Comparison of ENCODE assay signal across 20 cellular contexts in genomic region chr12:106783515-106783914, GRCh38.
"Had no signal": no experiment of that assay in that cellular context is flagged by ENCODE, and none has a peak within 500 bp of the region (broad histone marks: within the 10 kb centered on the region; RNA-seq: fewer than 3 reads in every experiment).

No MANE protein-coding gene starts in this region.

- H3K27ac Mint-ChIP-seq: activated naive CD4-positive, alpha-beta T cell treated with anti-CD3 and anti-CD28 coated beads for 36 hours; stimulated activated effector memory CD8-positive, alpha-beta T cell treated with anti-CD3 and anti-CD28 coated beads, Interleukin-12 subunit alpha, Interleukin-12 subunit beta, amount 100 ng/mL, for 72 hours; stimulated activated naive CD8-positive, alpha-beta T cell treated with anti-CD3 and anti-CD28 coated beads, Interleukin-15, amount 100 ng/mL, for 72 hours had no signal

- H3K9me3 ChIP-seq: gastrocnemius medialis, suprapubic skin, uterus had no signal

- H3K4me1 ChIP-seq: uterus had no signal

- H3K4me1 Mint-ChIP-seq: nephron progenitor cell had no signal

- H3K27me3 Mint-ChIP-seq: stimulated activated naive CD8-positive, alpha-beta T cell treated with anti-CD3 and anti-CD28 coated beads, Interleukin-15, amount 100 ng/mL, for 72 hours had no signal

- H3K36me3 ChIP-seq: suprapubic skin, uterus had no signal

- H3K4me3 ChIP-seq: gastrocnemius medialis, suprapubic skin, uterus had no signal

- DNase-seq: activated CD4-positive, alpha-beta T cell treated with anti-CD3 and anti-CD28 coated beads for 4 hours; activated CD4-positive, alpha-beta T cell treated with anti-CD3 and anti-CD28 coated beads, Interleukin-2, amount 50 U/mL, for 48 hours; activated CD4-positive, CD25-positive, alpha-beta regulatory T cell; activated CD8-positive, alpha-beta memory T cell treated with anti-CD3 and anti-CD28 coated beads, Interleukin-2, amount 50 U/mL, for 48 hours; activated effector memory CD4-positive, alpha-beta T cell treated with Interleukin-2 at 50 U/mL for 16 hours; activated naive CD4-positive, alpha-beta T cell treated with anti-CD3 and anti-CD28 coated beads for 36 hours; activated T-cell treated with anti-CD3 and anti-CD28 coated beads, Interleukin-2, amount 50 U/mL, for 4 hours; gastrocnemius medialis; nephron progenitor cell; nucleus accumbens; posterior cingulate gyrus; small intestine; stimulated activated CD4-positive, alpha-beta T cell treated with anti-CD3 and anti-CD28 coated beads, Interleukin-2, amount 100 ng/mL, for 24 hours; stimulated activated naive CD8-positive, alpha-beta T cell treated with anti-CD3 and anti-CD28 coated beads, Interleukin-15, amount 100 ng/mL, for 72 hours; T1000; trophoblast cell; uterus had no signal

- H3K27me3 ChIP-seq: gastrocnemius medialis, suprapubic skin, uterus had no signal

- ATAC-seq: activated T-cell treated with anti-CD3 and anti-CD28 coated beads, Interleukin-2, amount 50 U/mL, for 4 hours; gastrocnemius medialis; sciatic nerve; stimulated activated effector memory CD8-positive, alpha-beta T cell treated with anti-CD3 and anti-CD28 coated beads, Interleukin-12 subunit alpha, Interleukin-12 subunit beta, amount 100 ng/mL, for 72 hours; stimulated activated naive CD8-positive, alpha-beta T cell treated with anti-CD3 and anti-CD28 coated beads, Interleukin-15, amount 100 ng/mL, for 72 hours had no signal

- H3K4me3 Mint-ChIP-seq: activated naive CD4-positive, alpha-beta T cell treated with anti-CD3 and anti-CD28 coated beads for 36 hours; activated T-cell treated with anti-CD3 and anti-CD28 coated beads, Interleukin-2, amount 50 U/mL, for 4 hours; nephron progenitor cell; stimulated activated effector memory CD8-positive, alpha-beta T cell treated with anti-CD3 and anti-CD28 coated beads, Interleukin-12 subunit alpha, Interleukin-12 subunit beta, amount 100 ng/mL, for 72 hours; stimulated activated naive CD8-positive, alpha-beta T cell treated with anti-CD3 and anti-CD28 coated beads, Interleukin-15, amount 100 ng/mL, for 72 hours had no signal

- H3K9me3 Mint-ChIP-seq: activated naive CD4-positive, alpha-beta T cell treated with anti-CD3 and anti-CD28 coated beads for 36 hours; activated T-cell treated with anti-CD3 and anti-CD28 coated beads, Interleukin-2, amount 50 U/mL, for 4 hours; stimulated activated effector memory CD8-positive, alpha-beta T cell treated with anti-CD3 and anti-CD28 coated beads, Interleukin-12 subunit alpha, Interleukin-12 subunit beta, amount 100 ng/mL, for 72 hours; stimulated activated naive CD8-positive, alpha-beta T cell treated with anti-CD3 and anti-CD28 coated beads, Interleukin-15, amount 100 ng/mL, for 72 hours had no signal

- H3K27ac ChIP-seq: suprapubic skin, uterus had no signal
